12 cellular contexts compared by ENCODE assay signal in genomic region chr7:139681812-139682135, GRCh38.
DNase-seq lines count a peak whose midpoint lies in the region; ATAC-seq and TF ChIP-seq lines count a peak whose summit lies in the region.
"Had no signal": no experiment of that assay in that cellular context is flagged by ENCODE, and none has a peak within 500 bp of the region (broad histone marks: within the 10 kb centered on the region; RNA-seq: fewer than 3 reads in every experiment).

No MANE protein-coding gene starts in this region.

- peak overlapping the region; percentile 12 for H3K4me3 Mint-ChIP-seq in activated naive CD8-positive, alpha-beta T cell treated with anti-CD3 and anti-CD28 coated beads, Interleukin-2, amount 10 ng/mL, durations not matched to agents 7 days and 5 days

- peaks cover 35% of the 10 kb centered on the region for H3K4me1 Mint-ChIP-seq in activated naive CD8-positive, alpha-beta T cell treated with anti-CD3 and anti-CD28 coated beads, Interleukin-2, amount 10 ng/mL, durations not matched to agents 7 days and 5 days

- no peaks in the 10 kb centered on the region for H3K27me3 ChIP-seq in heart left ventricle
- no peaks in the 10 kb centered on the region for H3K27me3 ChIP-seq in lower lobe of right lung (ENCODE audit: low read depth)
- H3K27me3 ChIP-seq in upper lobe of right lung, result no peaks in the 10 kb centered on the region
- H3K27me3 ChIP-seq: spleen had no signal

- H3K4me3 ChIP-seq in heart left ventricle, result no peak overlapping the region
- H3K4me3 ChIP-seq in lower lobe of right lung, result no peak overlapping the region
- H3K4me3 ChIP-seq in upper lobe of right lung, result no peak overlapping the region
- H3K4me3 ChIP-seq: spleen had no signal

- DNase-seq in heart left ventricle (no peak), Right ventricle myocardium inferior (ENCODE audit: missing footprints) (no peak), lower lobe of right lung (no peak), upper lobe of right lung (no peak), cerebellum (ENCODE audit: low spot score) (no peak)
- DNase-seq in activated naive CD8-positive, alpha-beta T cell treated with anti-CD3 and anti-CD28 coated beads, Interleukin-2, amount 10 ng/mL, durations not matched to agents 7 days and 5 days, result no peak
- DNase-seq: amygdala; CD4-positive, alpha-beta T cell; spleen; T-helper 9 cell had no signal

- H3K36me3 Mint-ChIP-seq in activated naive CD8-positive, alpha-beta T cell treated with anti-CD3 and anti-CD28 coated beads, Interleukin-2, amount 10 ng/mL, durations not matched to agents 7 days and 5 days, result peaks cover 27% of the 10 kb centered on the region

- intact Hi-C loops in heart left ventricle (cut with DNase I) (loop anchor here in 1 of 10 donors (5.0 kb wide), 1 partner anchor 51 kb away; no protein-coding TSS in a partner anchor), Right ventricle myocardium inferior (cut with DNase I) (loop anchor here (2.0 kb wide), 1 partner anchor 51 kb away; no protein-coding TSS in a partner anchor), lower lobe of right lung (cut with DNase I) (no loop called here), upper lobe of right lung (cut with DNase I) (no loop called here)

- peaks cover 20 to 62% (median 52%) of the 10 kb centered on the region in 12 donors for H3K4me1 ChIP-seq in heart left ventricle
- peaks cover 46% of the 10 kb centered on the region for H3K4me1 ChIP-seq in lower lobe of right lung
- H3K4me1 ChIP-seq in upper lobe of right lung, result peaks cover 49% of the 10 kb centered on the region

- ATAC-seq in heart left ventricle (peak in 2 of 4 donors; percentile 5 to 6), Right ventricle myocardium inferior (no peak), lower lobe of right lung (no peak), upper lobe of right lung (no peak), HG03175 (IDR thresholded peaks at IDR 0.05; ENCODE audit: unreplicated experiment) (no peak), GM21367 (IDR thresholded peaks at IDR 0.05; ENCODE audit: unreplicated experiment) (no peak)
- no peak for ATAC-seq in activated naive CD8-positive, alpha-beta T cell treated with anti-CD3 and anti-CD28 coated beads, Interleukin-2, amount 10 ng/mL, durations not matched to agents 7 days and 5 days (ENCODE audit: low read depth)

- peak overlapping the region in 11 of 12 donors; percentile 77 to 95 (median 88) for H3K27ac ChIP-seq in heart left ventricle
- H3K27ac ChIP-seq in lower lobe of right lung, result peak overlapping the region; percentile 80
- peak overlapping the region; percentile 81 for H3K27ac ChIP-seq in upper lobe of right lung

- H3K9me3 Mint-ChIP-seq in activated naive CD8-positive, alpha-beta T cell treated with anti-CD3 and anti-CD28 coated beads, Interleukin-2, amount 10 ng/mL, durations not matched to agents 7 days and 5 days, result peaks cover 12% of the 10 kb centered on the region

- H3K9me3 ChIP-seq in heart left ventricle (peaks cover 0 to 16% (median 4%) of the 10 kb centered on the region in 12 donors), lower lobe of right lung (peaks cover 5% of the 10 kb centered on the region), upper lobe of right lung (no peaks in the 10 kb centered on the region)

- TF ChIP-seq POLR2A in heart left ventricle (IDR thresholded peaks at IDR 0.05), result no peak

- peaks cover 0 to 5% (median 0%) of the 10 kb centered on the region in 9 donors for H3K36me3 ChIP-seq in heart left ventricle
- no peaks in the 10 kb centered on the region for H3K36me3 ChIP-seq in lower lobe of right lung
- H3K36me3 ChIP-seq in upper lobe of right lung, result no peaks in the 10 kb centered on the region

- no peaks in the 10 kb centered on the region for H3K27me3 Mint-ChIP-seq in activated naive CD8-positive, alpha-beta T cell treated with anti-CD3 and anti-CD28 coated beads, Interleukin-2, amount 10 ng/mL, durations not matched to agents 7 days and 5 days
- H3K27me3 Mint-ChIP-seq: CD4-positive, alpha-beta T cell had no signal

- WGBS in heart left ventricle, 4 donors, result 53 to 68% (median 63%) methylated on average over 4 of the region's 4 CpGs

- POLR2A ChIA-PET in activated naive CD8-positive, alpha-beta T cell treated with anti-CD3 and anti-CD28 coated beads, Interleukin-2, amount 10 ng/mL, durations not matched to agents 7 days and 5 days (lab: Charles Lee), result interaction anchor here (0.6 kb wide), 1 partner anchor 219 kb away, joined by 4 read pairs; no protein-coding TSS in a partner anchor

- TF ChIP-seq CTCF in heart left ventricle (IDR thresholded peaks at IDR 0.05) (no peak), lower lobe of right lung (IDR thresholded peaks at IDR 0.05) (no peak), upper lobe of right lung (IDR thresholded peaks at IDR 0.05) (no peak)

- peak overlapping the region; percentile 65 for H3K27ac Mint-ChIP-seq in activated naive CD8-positive, alpha-beta T cell treated with anti-CD3 and anti-CD28 coated beads, Interleukin-2, amount 10 ng/mL, durations not matched to agents 7 days and 5 days
- H3K27ac Mint-ChIP-seq: CD4-positive, alpha-beta T cell had no signal
